Comparison of ENCODE assay signal across 13 cellular contexts in the genomic region with DNA sequence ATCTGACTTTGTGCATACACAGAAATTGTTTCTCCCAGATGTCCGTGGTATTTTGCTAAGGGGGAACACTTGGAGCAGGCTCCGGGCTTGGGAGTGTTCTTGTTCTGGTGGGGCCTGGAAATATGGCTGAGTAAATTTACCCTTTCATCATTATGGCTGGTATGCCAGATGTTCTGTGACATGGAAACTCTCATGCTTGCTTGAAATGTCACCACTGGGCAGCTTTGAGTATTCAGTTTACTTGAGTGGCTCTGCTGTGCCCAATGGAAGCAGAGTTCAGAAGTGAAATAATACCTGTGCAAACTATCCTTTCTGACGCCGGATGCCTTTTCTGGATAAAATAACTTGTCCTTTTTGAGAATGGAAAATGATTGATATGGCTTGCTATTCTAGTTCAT.
A peak's percentile ranks its signal among the peaks of the same experiment; 100 is the strongest.
DNase-seq lines count a peak whose midpoint lies in the region; ATAC-seq and TF ChIP-seq lines count a peak whose summit lies in the region.
"Had no signal": no experiment of that assay in that cellular context is flagged by ENCODE, and none has a peak within 500 bp of the region (broad histone marks: within the 10 kb centered on the region; RNA-seq: fewer than 3 reads in every experiment).

No MANE protein-coding gene starts in this region.

- no peaks in the 10 kb centered on the region for H3K9me3 Mint-ChIP-seq in T-helper 2 cell treated with Interferon-gamma antibody and Interleukin-4, amounts not matched to agents 5 μg/mL and 100 μg/mL, for 36 hours
- H3K9me3 Mint-ChIP-seq: activated CD4-positive, alpha-beta T cell treated with anti-CD3 and anti-CD28 coated beads, Interleukin-2, amount 10 ng/mL, durations not matched to agents 7 days and 5 days had no signal

- no peak for TF ChIP-seq CTCF in AG04450 (IDR thresholded peaks at IDR 0.05; ENCODE audit: low read depth, low read length)
- TF ChIP-seq CTCF in body of pancreas (IDR thresholded peaks at IDR 0.05): no peak
- no peak for TF ChIP-seq CTCF in left ventricle myocardium inferior (IDR thresholded peaks at IDR 0.05; ENCODE audit: borderline replicate concordance)

- H3K9ac ChIP-seq in skeletal muscle satellite cell (ENCODE audit: low read depth, low read length): peak overlapping the region; percentile 71

- H3K4me2 ChIP-seq in skeletal muscle satellite cell (ENCODE audit: low read length): peak overlapping the region; percentile 63

- intact Hi-C loops in body of pancreas (cut with DNase I): no loop called here
- intact Hi-C loops in left ventricle myocardium inferior (cut with micrococcal nuclease): no loop called here

- H3K4me1 Mint-ChIP-seq in T-helper 2 cell treated with Interferon-gamma antibody and Interleukin-4, amounts not matched to agents 5 μg/mL and 100 μg/mL, for 36 hours (ENCODE audit: low read depth): no peaks in the 10 kb centered on the region
- H3K4me1 Mint-ChIP-seq: activated CD4-positive, alpha-beta T cell treated with anti-CD3 and anti-CD28 coated beads, Interleukin-2, amount 10 ng/mL, durations not matched to agents 7 days and 5 days had no signal

- TF ChIP-seq POLR2A in body of pancreas (IDR thresholded peaks at IDR 0.05): no peak

- no peak overlapping the region for H3K4me3 ChIP-seq in AG04450 (ENCODE audit: low read depth, low read length)
- H3K4me3 ChIP-seq in body of pancreas: no peak overlapping the region
- H3K4me3 ChIP-seq in left ventricle myocardium inferior: no peak overlapping the region
- peak overlapping the region; percentile 15 for H3K4me3 ChIP-seq in skeletal muscle satellite cell (ENCODE audit: low read length)

- H3K27ac ChIP-seq in AG04450 (ENCODE audit: low read depth, low read length) (peak overlapping the region; percentile 81), body of pancreas (peak overlapping the region; percentile 68 to 85 (median 80)), left ventricle myocardium inferior (replicated peaks) (peak overlapping the region; percentile 68)

- CTCF ChIA-PET in AG04450 (lab: Charles Lee): interaction anchor here (7.5 kb wide), 1 partner anchor 16 kb away, joined by 52 read pairs; no protein-coding TSS in a partner anchor

- ATAC-seq in body of pancreas (peak; percentile 41), HG02759 (IDR thresholded peaks at IDR 0.05; ENCODE audit: unreplicated experiment) (no peak)

- no peaks in the 10 kb centered on the region for H3K36me3 Mint-ChIP-seq in T-helper 2 cell treated with Interferon-gamma antibody and Interleukin-4, amounts not matched to agents 5 μg/mL and 100 μg/mL, for 36 hours (ENCODE audit: low read depth)

- H3K27me3 ChIP-seq in AG04450 (ENCODE audit: control insufficient read depth, insufficient read depth, low read length) (no peaks in the 10 kb centered on the region), body of pancreas (no peaks in the 10 kb centered on the region), left ventricle myocardium inferior (ENCODE audit: low read depth) (no peaks in the 10 kb centered on the region), skeletal muscle satellite cell (ENCODE audit: control insufficient read depth, insufficient read depth, low read length) (no peaks in the 10 kb centered on the region)

- no peaks in the 10 kb centered on the region for H3K9me3 ChIP-seq in AG04450 (ENCODE audit: control insufficient read depth, insufficient read depth, low read length)
- H3K9me3 ChIP-seq in body of pancreas: no peaks in the 10 kb centered on the region
- H3K9me3 ChIP-seq in left ventricle myocardium inferior (replicated peaks): no peaks in the 10 kb centered on the region
- no peaks in the 10 kb centered on the region for H3K9me3 ChIP-seq in skeletal muscle satellite cell (replicated peaks; ENCODE audit: low read length)

- H3K27ac Mint-ChIP-seq in T-helper 2 cell treated with Interferon-gamma antibody and Interleukin-4, amounts not matched to agents 5 μg/mL and 100 μg/mL, for 36 hours: no peak overlapping the region
- H3K27ac Mint-ChIP-seq: activated CD4-positive, alpha-beta T cell treated with anti-CD3 and anti-CD28 coated beads, Interleukin-2, amount 10 ng/mL, durations not matched to agents 7 days and 5 days had no signal

- H3K27me3 Mint-ChIP-seq in T-helper 2 cell treated with Interferon-gamma antibody and Interleukin-4, amounts not matched to agents 5 μg/mL and 100 μg/mL, for 36 hours (ENCODE audit: low read depth): no peaks in the 10 kb centered on the region
- H3K27me3 Mint-ChIP-seq: activated CD4-positive, alpha-beta T cell treated with anti-CD3 and anti-CD28 coated beads, Interleukin-2, amount 10 ng/mL, durations not matched to agents 7 days and 5 days had no signal

- WGBS in body of pancreas, 2 donors: 33 to 37% methylated on average over 4 of the region's 4 CpGs

- no peak overlapping the region for H3K4me3 Mint-ChIP-seq in T-helper 2 cell treated with Interferon-gamma antibody and Interleukin-4, amounts not matched to agents 5 μg/mL and 100 μg/mL, for 36 hours
- H3K4me3 Mint-ChIP-seq: activated CD4-positive, alpha-beta T cell treated with anti-CD3 and anti-CD28 coated beads, Interleukin-2, amount 10 ng/mL, durations not matched to agents 7 days and 5 days had no signal

- DNase-seq in AG04450 (ENCODE audit: low read depth, low spot score) (no peak), body of pancreas (peak in 2 of 4 donors; percentile 30 to 49), left ventricle myocardium inferior (no peak), SW 1271 (lab: John Stamatoyannopoulos, UW) (no peak), NCI-H146 treated with DMSO at 0.1 percent for 48 hours (lab: John Stamatoyannopoulos, UW; ENCODE audit: unreplicated experiment) (no peak)
- no peak for DNase-seq in T-helper 2 cell treated with Interferon-gamma antibody and Interleukin-4, amounts not matched to agents 5 μg/mL and 100 μg/mL, for 36 hours (ENCODE audit: low spot score)
- DNase-seq: activated CD4-positive, alpha-beta T cell treated with anti-CD3 and anti-CD28 coated beads, Interleukin-2, amount 10 ng/mL, durations not matched to agents 7 days and 5 days; effector CD8-positive, alpha-beta T cell; NCI-H1436 treated with DMSO at 0.1 percent for 48 hours; NCI-H526 treated with DMSO at 0.1 percent for 48 hours; T-helper 2 cell had no signal

- POLR2A ChIA-PET in AG04450 (lab: Yijun Ruan, JAX): interaction anchor here (0.6 to 0.9 kb wide), 2 partner anchors 140 to 283 kb away, joined by 3 to 4 read pairs; a partner anchor contains a TSS

- H3K36me3 ChIP-seq in body of pancreas (replicated peaks in 1 of 2; ENCODE audit: insufficient read depth in 1 of 2, low read depth in 2 of 2): no peaks in the 10 kb centered on the region
- peaks cover 66% of the 10 kb centered on the region for H3K36me3 ChIP-seq in left ventricle myocardium inferior
- H3K36me3 ChIP-seq in skeletal muscle satellite cell (ENCODE audit: insufficient read depth, low read length): peaks cover 14% of the 10 kb centered on the region

- H3K4me1 ChIP-seq in body of pancreas (peaks cover 48% of the 10 kb centered on the region), left ventricle myocardium inferior (peaks cover 20% of the 10 kb centered on the region), skeletal muscle satellite cell (ENCODE audit: control insufficient read depth, insufficient read depth, low read length) (peaks cover 27% of the 10 kb centered on the region)
